17 cellular contexts compared by ENCODE assay signal in the genomic region with DNA sequence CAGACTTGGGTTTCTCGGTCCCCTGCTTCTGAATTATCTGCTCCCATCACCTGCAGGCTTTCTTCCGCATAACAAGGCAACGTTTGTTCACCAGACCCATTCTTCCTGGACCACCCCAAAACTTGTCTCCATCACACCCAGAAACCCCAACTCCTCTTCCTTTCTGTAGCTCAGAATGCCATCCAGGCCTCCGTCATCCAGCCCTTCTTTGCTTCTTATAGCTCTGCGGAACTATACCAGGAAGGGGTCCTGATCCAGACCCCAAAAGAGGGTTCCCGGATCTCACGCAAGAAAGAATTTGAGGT. TPM values are rescaled to one million over a fixed set of nuclear protein-coding genes. Genes with fewer than 3 reads are reported as not detected.
DNase-seq lines count a peak whose midpoint lies in the region; ATAC-seq and TF ChIP-seq lines count a peak whose summit lies in the region.
"Had no signal": no experiment of that assay in that cellular context is flagged by ENCODE, and none has a peak within 500 bp of the region (broad histone marks: within the 10 kb centered on the region; RNA-seq: fewer than 3 reads in every experiment).

No MANE protein-coding gene starts in this region.

- no peak for TF ChIP-seq RAD21 in HCT116 (IDR thresholded peaks at IDR 0.05; ENCODE audit: low read depth)

- ATAC-seq in DND-41 (ENCODE audit: insufficient read depth, low read depth) (no peak), HCT116 (no peak), RWPE2 (ENCODE audit: low read depth) (no peak), GM19397 (IDR thresholded peaks at IDR 0.05; ENCODE audit: unreplicated experiment) (no peak)
- ATAC-seq: gastrocnemius medialis had no signal

- TF ChIP-seq POLR2A in HCT116 (IDR thresholded peaks at IDR 0.05; ENCODE audit: borderline replicate concordance, extremely low read depth, insufficient read depth, insufficient read length) = no peak

- TF ChIP-seq CTCF in DND-41 (IDR thresholded peaks at IDR 0.05; ENCODE audit: borderline replicate concordance, extremely low read depth, low read length, poor library complexity, severe bottlenecking) (no peak), HCT116 (IDR thresholded peaks at IDR 0.05 in 2 of 3, conservative IDR thresholded peaks at IDR 0.05 in 1 of 3; ENCODE audit: borderline replicate concordance in 1 of 3, insufficient read depth in 1 of 3, low read depth in 2 of 3, low read length in 2 of 3) (no peak), RWPE2 (IDR thresholded peaks at IDR 0.05; ENCODE audit: poor library complexity, severe bottlenecking) (no peak)

- BruUV-seq in HCT116 (replicated peaks; lab: Mats Ljungman, UMichigan) = no TSS peak

- H3K4me2 ChIP-seq in DND-41 (ENCODE audit: insufficient read depth, low read length) = no peak overlapping the region
- peak overlapping the region; percentile 89 for H3K4me2 ChIP-seq in HCT116 (ENCODE audit: low read length)

- POLR2A ChIA-PET in HCT116 (lab: Charles Lee) = no interaction called here

- no peaks in the 10 kb centered on the region for H4K20me1 ChIP-seq in DND-41 (ENCODE audit: insufficient read depth, low read length)
- H4K20me1 ChIP-seq in HCT116 (ENCODE audit: insufficient read depth) = no peaks in the 10 kb centered on the region

- no peaks in the 10 kb centered on the region for H3K9me2 ChIP-seq in HCT116 (ENCODE audit: insufficient read depth)

- 0 out of 2 replicates have a peak overlapping the region, but pooled peaks have one; percentile 1 for H3K27ac ChIP-seq in DND-41 (ENCODE audit: low read length)
- H3K27ac ChIP-seq in HCT116 (ENCODE audit: low read depth, low read length) = peak overlapping the region; percentile 86; the same call in 1 of the 2 replicates
- peak overlapping the region; percentile 99 for H3K27ac ChIP-seq in RWPE2 (ENCODE audit: poor library complexity, severe bottlenecking)
- H3K27ac ChIP-seq in iPS-18a (ENCODE audit: low read length) = peak overlapping the region; percentile 67
- H3K27ac ChIP-seq: gastrocnemius medialis, ovary, Peyer's patch had no signal

- H3K79me2 ChIP-seq in DND-41 (ENCODE audit: insufficient read depth, low read length) = 0 out of 2 replicates have a peak, but pooled peaks cover 4% of the 10 kb centered on the region
- H3K79me2 ChIP-seq in HCT116 (ENCODE audit: insufficient read depth, low read length) = no peaks in the 10 kb centered on the region

- intact Hi-C loops in HCT116 (cut with micrococcal nuclease) = no loop called here

- H2AFZ ChIP-seq in DND-41 (ENCODE audit: low read depth, low read length) (no peak overlapping the region), HCT116 (ENCODE audit: low read depth, low read length, poor library complexity, severe bottlenecking) (no peak overlapping the region)

- H3K27me3 ChIP-seq in DND-41 (ENCODE audit: insufficient read depth, low read length, poor library complexity) = no peaks in the 10 kb centered on the region
- no peaks in the 10 kb centered on the region for H3K27me3 ChIP-seq in HCT116 (ENCODE audit: insufficient read depth, low read length)
- no peaks in the 10 kb centered on the region for H3K27me3 ChIP-seq in RWPE2 (ENCODE audit: insufficient read depth, poor library complexity, severe bottlenecking)
- no peaks in the 10 kb centered on the region for H3K27me3 ChIP-seq in iPS-18a (ENCODE audit: control insufficient read depth, insufficient read depth, low read length)
- H3K27me3 ChIP-seq: gastrocnemius medialis, ovary, Peyer's patch had no signal

- no peaks in the 10 kb centered on the region for H3K9me3 ChIP-seq in DND-41 (ENCODE audit: insufficient read depth, low read length, severe bottlenecking)
- H3K9me3 ChIP-seq in HCT116 (ENCODE audit: control insufficient read depth in 1 of 2, insufficient read depth in 1 of 2, low read depth in 1 of 2, low read length in 2 of 2) = no peaks in the 10 kb centered on the region
- no peaks in the 10 kb centered on the region for H3K9me3 ChIP-seq in RWPE2 (ENCODE audit: severe bottlenecking)
- H3K9me3 ChIP-seq in iPS-18a (ENCODE audit: control insufficient read depth, low read depth, low read length) = no peaks in the 10 kb centered on the region
- H3K9me3 ChIP-seq: gastrocnemius medialis, ovary, Peyer's patch had no signal

- CTCF ChIA-PET in HCT116 (lab: Charles Lee) = interaction anchor here (1.1 kb wide), 1 partner anchor 31 kb away, joined by 4 read pairs; no protein-coding TSS in a partner anchor

- DNase-seq in DND-41 (no peak), HCT116 (ENCODE audit: low read depth, low spot score) (no peak), RWPE2 (ENCODE audit: low spot score) (no peak), NCI-H345 (lab: John Stamatoyannopoulos, UW) (no peak), HuH-7.5 (ENCODE audit: low spot score) (no peak)
- no peak for DNase-seq in activated CD4-positive, alpha-beta T cell treated with anti-CD3 and anti-CD28 coated beads, Interleukin-2, amount 50 U/mL, for 4 hours
- DNase-seq: activated naive CD4-positive, alpha-beta T cell treated with Interleukin-2 at 50 U/mL for 16 hours; DMS153; gastrocnemius medialis; NCI-H2107; ovary; Peyer's patch; stimulated activated naive B cell treated with anti-CD40 and anti-IgM and Interleukin-4, amounts not matched to agents 10 μg/mL and 1 μg/mL and 100 μg/mL, for 72 hours; substantia nigra; T-helper 9 cell had no signal

- no peaks in the 10 kb centered on the region for H3K36me3 ChIP-seq in DND-41 (ENCODE audit: insufficient read depth, low read length)
- no peaks in the 10 kb centered on the region for H3K36me3 ChIP-seq in HCT116 (ENCODE audit: control insufficient read depth in 1 of 2, insufficient read depth in 2 of 2, low read length in 2 of 2)
- H3K36me3 ChIP-seq in RWPE2 (ENCODE audit: low read depth) = no peaks in the 10 kb centered on the region
- H3K36me3 ChIP-seq in iPS-18a (ENCODE audit: control insufficient read depth, low read depth, low read length) = no peaks in the 10 kb centered on the region
- H3K36me3 ChIP-seq: gastrocnemius medialis, ovary, Peyer's patch had no signal

- no peak overlapping the region for H3K4me3 ChIP-seq in DND-41 (ENCODE audit: low read depth in 1 of 2, low read length in 2 of 2)
- H3K4me3 ChIP-seq in HCT116 (replicated peaks in 1 of 2; ENCODE audit: low read depth in 1 of 2, low read length in 2 of 2) = no peak overlapping the region
- no peak overlapping the region for H3K4me3 ChIP-seq in RWPE2 (ENCODE audit: severe bottlenecking)
- H3K4me3 ChIP-seq in iPS-18a (ENCODE audit: low read length) = no peak overlapping the region
- H3K4me3 ChIP-seq: gastrocnemius medialis, ovary, Peyer's patch had no signal

- peaks cover 24% of the 10 kb centered on the region for H3K4me1 ChIP-seq in DND-41 (ENCODE audit: insufficient read depth, low read length)
- H3K4me1 ChIP-seq in HCT116 (ENCODE audit: control insufficient read depth in 1 of 2, insufficient read depth in 2 of 2, low read length in 2 of 2) = peaks cover 38 to 71% of the 10 kb centered on the region in 2 experiments
- peaks cover 22% of the 10 kb centered on the region for H3K4me1 ChIP-seq in RWPE2 (ENCODE audit: insufficient read depth, poor library complexity, severe bottlenecking)
- peaks cover 28% of the 10 kb centered on the region for H3K4me1 ChIP-seq in iPS-18a (ENCODE audit: control insufficient read depth, low read depth, low read length)
- H3K4me1 ChIP-seq: gastrocnemius medialis, Peyer's patch had no signal

- H3K9ac ChIP-seq in DND-41 (ENCODE audit: low read depth, low read length) (no peak overlapping the region), HCT116 (ENCODE audit: low read length) (peak overlapping the region; percentile 7; the same call in 1 of the 2 replicates), iPS-18a (ENCODE audit: low read length) (peak overlapping the region; percentile 28)

- RAD21 ChIA-PET in HCT116 (lab: Charles Lee; ENCODE audit: low non-redundant PET in 1 of 2, low total read pairs in 2 of 2, uncharacterized antibody in 2 of 2, unreplicated experiment in 2 of 2) = no interaction called here

TF ChIP-seq in HCT116, 20 proteins besides CTCF, POLR2A, EP300 and RAD21 (continues in another document):
- TF ChIP-seq SRF (IDR thresholded peaks at IDR 0.05; ENCODE audit: low read depth) (no peak), ZNF274 (IDR thresholded peaks at IDR 0.05; ENCODE audit: low read depth, low read length) (no peak), FOSL1 (IDR thresholded peaks at IDR 0.05; ENCODE audit: low read depth) (no peak), TCF7L2 (IDR thresholded peaks at IDR 0.05; ENCODE audit: borderline replicate concordance, extremely low read depth, insufficient read depth, insufficient read length) (no peak), POLR2AphosphoS5 (IDR thresholded peaks at IDR 0.05; ENCODE audit: low read depth, low read length) (no peak)
- TF ChIP-seq, protein P1, sequence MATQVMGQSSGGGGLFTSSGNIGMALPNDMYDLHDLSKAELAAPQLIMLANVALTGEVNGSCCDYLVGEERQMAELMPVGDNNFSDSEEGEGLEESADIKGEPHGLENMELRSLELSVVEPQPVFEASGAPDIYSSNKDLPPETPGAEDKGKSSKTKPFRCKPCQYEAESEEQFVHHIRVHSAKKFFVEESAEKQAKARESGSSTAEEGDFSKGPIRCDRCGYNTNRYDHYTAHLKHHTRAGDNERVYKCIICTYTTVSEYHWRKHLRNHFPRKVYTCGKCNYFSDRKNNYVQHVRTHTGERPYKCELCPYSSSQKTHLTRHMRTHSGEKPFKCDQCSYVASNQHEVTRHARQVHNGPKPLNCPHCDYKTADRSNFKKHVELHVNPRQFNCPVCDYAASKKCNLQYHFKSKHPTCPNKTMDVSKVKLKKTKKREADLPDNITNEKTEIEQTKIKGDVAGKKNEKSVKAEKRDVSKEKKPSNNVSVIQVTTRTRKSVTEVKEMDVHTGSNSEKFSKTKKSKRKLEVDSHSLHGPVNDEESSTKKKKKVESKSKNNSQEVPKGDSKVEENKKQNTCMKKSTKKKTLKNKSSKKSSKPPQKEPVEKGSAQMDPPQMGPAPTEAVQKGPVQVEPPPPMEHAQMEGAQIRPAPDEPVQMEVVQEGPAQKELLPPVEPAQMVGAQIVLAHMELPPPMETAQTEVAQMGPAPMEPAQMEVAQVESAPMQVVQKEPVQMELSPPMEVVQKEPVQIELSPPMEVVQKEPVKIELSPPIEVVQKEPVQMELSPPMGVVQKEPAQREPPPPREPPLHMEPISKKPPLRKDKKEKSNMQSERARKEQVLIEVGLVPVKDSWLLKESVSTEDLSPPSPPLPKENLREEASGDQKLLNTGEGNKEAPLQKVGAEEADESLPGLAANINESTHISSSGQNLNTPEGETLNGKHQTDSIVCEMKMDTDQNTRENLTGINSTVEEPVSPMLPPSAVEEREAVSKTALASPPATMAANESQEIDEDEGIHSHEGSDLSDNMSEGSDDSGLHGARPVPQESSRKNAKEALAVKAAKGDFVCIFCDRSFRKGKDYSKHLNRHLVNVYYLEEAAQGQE (IDR thresholded peaks at IDR 0.05; ENCODE audit: low read depth) = no peak
- TF ChIP-seq, protein P2, sequence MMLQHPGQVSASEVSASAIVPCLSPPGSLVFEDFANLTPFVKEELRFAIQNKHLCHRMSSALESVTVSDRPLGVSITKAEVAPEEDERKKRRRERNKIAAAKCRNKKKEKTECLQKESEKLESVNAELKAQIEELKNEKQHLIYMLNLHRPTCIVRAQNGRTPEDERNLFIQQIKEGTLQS (IDR thresholded peaks at IDR 0.05) = no peak

RNA-seq across cellular contexts. Expression of a gene that starts 29.3 kb away (rescaled TPM):
- total RNA-seq in HCT116 (2021; ENCODE audit: unreplicated experiment) = 82.5 TPM
- 49.6 and 52.8 TPM in 2 replicates for polyA plus RNA-seq in HCT116 (2012)

Comparison
In these comparisons a context has a peak if more than half of its experiments do, and no peak if none do; other contexts are left out.
1. H3K27ac ChIP-seq: peak in every context shown above with its lines; median percentile 99 in RWPE2; 86 in HCT116; 67 in iPS-18a; 1 in DND-41.